18 cellular contexts compared by ENCODE assay signal in genomic region chr5:1785062-1785461, GRCh38. TPM values are rescaled to one million over a fixed set of nuclear protein-coding genes. Genes with fewer than 3 reads are reported as not detected.
DNase-seq lines count a peak whose midpoint lies in the region; ATAC-seq and TF ChIP-seq lines count a peak whose summit lies in the region.
"Had no signal": no experiment of that assay in that cellular context is flagged by ENCODE, and none has a peak within 500 bp of the region (broad histone marks: within the 10 kb centered on the region; RNA-seq: fewer than 3 reads in every experiment).

No MANE protein-coding gene starts in this region.

- no peaks in the 10 kb centered on the region for H3K9me3 Mint-ChIP-seq in stimulated activated memory B cell treated with anti-CD40 and anti-IgM and Interleukin-4, amounts not matched to agents 10 μg/mL and 1 μg/mL and 100 μg/mL, for 72 hours
- H3K9me3 Mint-ChIP-seq in activated T-helper 1 cell treated with anti-CD3 and anti-CD28 coated beads, Interleukin-12 subunit alpha, Interleukin-12 subunit beta, Interleukin-2, Interleukin-4 antibody, amounts not matched to agents 30 ng/mL and 10 ng/mL and 1 ng/mL, durations not matched to agents 14 hours and 24 hours and 36 hours = no peaks in the 10 kb centered on the region

- DNase-seq in activated gamma-delta T cell treated with Interleukin-2 at 50 U/mL for 16 hours = peak; percentile 43
- DNase-seq in activated gamma-delta T cell (lab: John Stamatoyannopoulos, UW) = no peak
- no peak for DNase-seq in T-helper 17 cell
- no peak for DNase-seq in activated T-helper 1 cell treated with anti-CD3 and anti-CD28 coated beads, Interleukin-12 subunit alpha, Interleukin-12 subunit beta, Interleukin-2, Interleukin-4 antibody, amounts not matched to agents 30 ng/mL and 10 ng/mL and 1 ng/mL, durations not matched to agents 14 hours and 24 hours and 36 hours (ENCODE audit: low spot score)
- DNase-seq in esophagus squamous epithelium (lab: John Stamatoyannopoulos, UW) = no peak
- DNase-seq: 8988T, DMS53, KBM-7, NCI-H1105, NCI-H187, NCI-H446 treated with DMSO at 0.1 percent for 48 hours, NCI-H82, SJCRH30 had no signal

- peaks cover 8% of the 10 kb centered on the region for H3K27me3 Mint-ChIP-seq in T-helper 17 cell
- H3K27me3 Mint-ChIP-seq in stimulated activated memory B cell treated with anti-CD40 and anti-IgM and Interleukin-4, amounts not matched to agents 10 μg/mL and 1 μg/mL and 100 μg/mL, for 72 hours = peaks cover 32% of the 10 kb centered on the region
- peaks cover 5% of the 10 kb centered on the region for H3K27me3 Mint-ChIP-seq in activated T-helper 1 cell treated with anti-CD3 and anti-CD28 coated beads, Interleukin-12 subunit alpha, Interleukin-12 subunit beta, Interleukin-2, Interleukin-4 antibody, amounts not matched to agents 30 ng/mL and 10 ng/mL and 1 ng/mL, durations not matched to agents 14 hours and 24 hours and 36 hours (ENCODE audit: insufficient read depth)

- H3K4me1 Mint-ChIP-seq in T-helper 17 cell = peaks cover 13% of the 10 kb centered on the region
- peaks cover 48% of the 10 kb centered on the region for H3K4me1 Mint-ChIP-seq in stimulated activated memory B cell treated with anti-CD40 and anti-IgM and Interleukin-4, amounts not matched to agents 10 μg/mL and 1 μg/mL and 100 μg/mL, for 72 hours
- H3K4me1 Mint-ChIP-seq in activated T-helper 1 cell treated with anti-CD3 and anti-CD28 coated beads, Interleukin-12 subunit alpha, Interleukin-12 subunit beta, Interleukin-2, Interleukin-4 antibody, amounts not matched to agents 30 ng/mL and 10 ng/mL and 1 ng/mL, durations not matched to agents 14 hours and 24 hours and 36 hours (ENCODE audit: low read depth) = peaks cover 35% of the 10 kb centered on the region

- no peak overlapping the region for H3K4me3 ChIP-seq in esophagus squamous epithelium
- H3K4me3 ChIP-seq: GM12878, SJCRH30 had no signal

- no peaks in the 10 kb centered on the region for H3K36me3 ChIP-seq in KOPT-K1 (ENCODE audit: insufficient read depth, low read length)
- H3K36me3 ChIP-seq in esophagus squamous epithelium = no peaks in the 10 kb centered on the region
- H3K36me3 ChIP-seq: SJCRH30 had no signal

- intact Hi-C loops in activated T-helper 1 cell treated with anti-CD3 and anti-CD28 coated beads, Interleukin-12 subunit alpha, Interleukin-12 subunit beta, Interleukin-2, Interleukin-4 antibody, amounts not matched to agents 30 ng/mL and 10 ng/mL and 1 ng/mL, durations not matched to agents 14 hours and 24 hours and 36 hours (cut with micrococcal nuclease) = no loop called here
- intact Hi-C loops in esophagus squamous epithelium (cut with DNase I) = no loop called here

- no peaks in the 10 kb centered on the region for H3K36me3 Mint-ChIP-seq in T-helper 17 cell (ENCODE audit: low read depth)
- H3K36me3 Mint-ChIP-seq in stimulated activated memory B cell treated with anti-CD40 and anti-IgM and Interleukin-4, amounts not matched to agents 10 μg/mL and 1 μg/mL and 100 μg/mL, for 72 hours = no peaks in the 10 kb centered on the region
- peaks cover 2% of the 10 kb centered on the region for H3K36me3 Mint-ChIP-seq in activated T-helper 1 cell treated with anti-CD3 and anti-CD28 coated beads, Interleukin-12 subunit alpha, Interleukin-12 subunit beta, Interleukin-2, Interleukin-4 antibody, amounts not matched to agents 30 ng/mL and 10 ng/mL and 1 ng/mL, durations not matched to agents 14 hours and 24 hours and 36 hours (ENCODE audit: low read depth)

- no peak overlapping the region for H3K4me3 Mint-ChIP-seq in T-helper 17 cell
- no peak overlapping the region for H3K4me3 Mint-ChIP-seq in stimulated activated memory B cell treated with anti-CD40 and anti-IgM and Interleukin-4, amounts not matched to agents 10 μg/mL and 1 μg/mL and 100 μg/mL, for 72 hours
- H3K4me3 Mint-ChIP-seq in activated T-helper 1 cell treated with anti-CD3 and anti-CD28 coated beads, Interleukin-12 subunit alpha, Interleukin-12 subunit beta, Interleukin-2, Interleukin-4 antibody, amounts not matched to agents 30 ng/mL and 10 ng/mL and 1 ng/mL, durations not matched to agents 14 hours and 24 hours and 36 hours = no peak overlapping the region

- ATAC-seq in T-helper 17 cell = no peak
- ATAC-seq in stimulated activated memory B cell treated with anti-CD40 and anti-IgM and Interleukin-4, amounts not matched to agents 10 μg/mL and 1 μg/mL and 100 μg/mL, for 72 hours = no peak
- ATAC-seq in GM18867 (IDR thresholded peaks at IDR 0.05; ENCODE audit: unreplicated experiment) = no peak
- ATAC-seq: GM12878 had no signal

- no peak for TF ChIP-seq POLR2A in esophagus squamous epithelium (IDR thresholded peaks at IDR 0.05)

- TF ChIP-seq CTCF in esophagus squamous epithelium (IDR thresholded peaks at IDR 0.05) = no peak

- peaks cover 0 to 8% (median 5%) of the 10 kb centered on the region in 3 donors for H3K4me1 ChIP-seq in esophagus squamous epithelium

- WGBS in esophagus squamous epithelium, 2 donors = 60 to 80% methylated on average over 2 to 3 of the region's 8 CpGs

- H3K9me3 ChIP-seq in KOPT-K1 (ENCODE audit: insufficient read depth, low read length, poor library complexity, severe bottlenecking) = no peaks in the 10 kb centered on the region
- no peaks in the 10 kb centered on the region for H3K9me3 ChIP-seq in T-helper 17 cell (ENCODE audit: control insufficient read depth, low read length, poor library complexity, severe bottlenecking)
- H3K9me3 ChIP-seq in esophagus squamous epithelium = no peaks in the 10 kb centered on the region
- H3K9me3 ChIP-seq: SJCRH30 had no signal

- H3K27ac Mint-ChIP-seq in T-helper 17 cell = peak overlapping the region; percentile 34
- peak overlapping the region; percentile 77 for H3K27ac Mint-ChIP-seq in stimulated activated memory B cell treated with anti-CD40 and anti-IgM and Interleukin-4, amounts not matched to agents 10 μg/mL and 1 μg/mL and 100 μg/mL, for 72 hours
- no peak overlapping the region for H3K27ac Mint-ChIP-seq in activated T-helper 1 cell treated with anti-CD3 and anti-CD28 coated beads, Interleukin-12 subunit alpha, Interleukin-12 subunit beta, Interleukin-2, Interleukin-4 antibody, amounts not matched to agents 30 ng/mL and 10 ng/mL and 1 ng/mL, durations not matched to agents 14 hours and 24 hours and 36 hours

- peaks cover 0 to 43% (median 0%) of the 10 kb centered on the region in 4 donors for H3K27me3 ChIP-seq in esophagus squamous epithelium
- H3K27me3 ChIP-seq: SJCRH30 had no signal

- H3K27ac ChIP-seq in KOPT-K1 (ENCODE audit: low read depth, low read length, poor library complexity, severe bottlenecking) (peak overlapping the region; percentile 12), esophagus squamous epithelium (no peak overlapping the region)
- H3K27ac ChIP-seq: C4-2B, SJCRH30 had no signal

RNA-seq across cellular contexts. Expression of gene MRPL36, which starts 14.6 kb away (rescaled TPM):
- total RNA-seq in T-helper 17 cell = 10 to 100 TPM; 12.3 to 17.7 TPM
- total RNA-seq in activated T-helper 1 cell treated with anti-CD3 and anti-CD28 coated beads, Interleukin-12 subunit alpha, Interleukin-12 subunit beta, Interleukin-2, Interleukin-4 antibody, amounts not matched to agents 30 ng/mL and 10 ng/mL and 1 ng/mL, durations not matched to agents 14 hours and 24 hours and 36 hours = 109 and 118 TPM in 2 replicates
- total RNA-seq in esophagus squamous epithelium = 10 to 100 TPM; 44.6 to 54.9 (median 49.3) TPM

RNA-seq across cellular contexts. Expression of gene NDUFS6, which starts 16.1 kb away (rescaled TPM):
- total RNA-seq in T-helper 17 cell (10 to 100 TPM; 15.2 to 24.7 TPM), esophagus squamous epithelium (10 to 100 TPM; 36.1 to 72.7 (median 57.3) TPM)
- total RNA-seq in activated T-helper 1 cell treated with anti-CD3 and anti-CD28 coated beads, Interleukin-12 subunit alpha, Interleukin-12 subunit beta, Interleukin-2, Interleukin-4 antibody, amounts not matched to agents 30 ng/mL and 10 ng/mL and 1 ng/mL, durations not matched to agents 14 hours and 24 hours and 36 hours = 40.3 and 41.5 TPM in 2 replicates
